Comparison of ENCODE assay signal across 13 cellular contexts in genomic region chr21:32426592-32427051, GRCh38. TPM values are rescaled to one million over a fixed set of nuclear protein-coding genes. Genes with fewer than 3 reads are reported as not detected.
A peak's percentile ranks its signal among the peaks of the same experiment; 100 is the strongest.
DNase-seq lines count a peak whose midpoint lies in the region; ATAC-seq and TF ChIP-seq lines count a peak whose summit lies in the region.
"Had no signal": no experiment of that assay in that cellular context is flagged by ENCODE, and none has a peak within 500 bp of the region (broad histone marks: within the 10 kb centered on the region; RNA-seq: fewer than 3 reads in every experiment).

No MANE protein-coding gene starts in this region.

- in situ Hi-C loops in HAP-1 (cut with MboI; ENCODE audit: low sequenced_read_pairs) = no loop called here

- no peak overlapping the region for H3K4me3 Mint-ChIP-seq in naive thymus-derived CD4-positive, alpha-beta T cell
- H3K4me3 Mint-ChIP-seq: activated T-helper 1 cell treated with anti-CD3 and anti-CD28 coated beads, Interleukin-12 subunit alpha, Interleukin-12 subunit beta, Interleukin-2, Interleukin-4 antibody, amounts not matched to agents 30 ng/mL and 10 ng/mL and 1 ng/mL, durations not matched to agents 14 hours and 24 hours and 36 hours had no signal

- H3K27me3 ChIP-seq in RWPE2 (ENCODE audit: insufficient read depth, poor library complexity, severe bottlenecking) = no peaks in the 10 kb centered on the region
- no peaks in the 10 kb centered on the region for H3K27me3 ChIP-seq in left lung
- no peaks in the 10 kb centered on the region for H3K27me3 ChIP-seq in naive thymus-derived CD4-positive, alpha-beta T cell (ENCODE audit: control insufficient read depth in 2 of 2, insufficient read depth in 2 of 2, low read length in 2 of 2)
- H3K27me3 ChIP-seq in HAP-1 (ENCODE audit: low read depth) = no peaks in the 10 kb centered on the region
- H3K27me3 ChIP-seq: colonic mucosa had no signal

- no peak overlapping the region for H3K4me3 ChIP-seq in RWPE2 (ENCODE audit: severe bottlenecking)
- H3K4me3 ChIP-seq in epithelial cell of esophagus (ENCODE audit: low read length) = no peak overlapping the region
- no peak overlapping the region for H3K4me3 ChIP-seq in left lung
- no peak overlapping the region for H3K4me3 ChIP-seq in naive thymus-derived CD4-positive, alpha-beta T cell (ENCODE audit: low read length)
- no peak overlapping the region for H3K4me3 ChIP-seq in HAP-1
- H3K4me3 ChIP-seq: colonic mucosa had no signal

- H3K36me3 ChIP-seq in RWPE2 (ENCODE audit: low read depth) (peaks cover 11% of the 10 kb centered on the region), left lung (peaks cover 0 to 3% of the 10 kb centered on the region in 2 donors), HAP-1 (replicated peaks) (no peaks in the 10 kb centered on the region)
- no peaks in the 10 kb centered on the region for H3K36me3 ChIP-seq in naive thymus-derived CD4-positive, alpha-beta T cell (ENCODE audit: control insufficient read depth in 2 of 3, insufficient read depth in 3 of 3, low read length in 3 of 3)
- H3K36me3 ChIP-seq: colonic mucosa had no signal

- H3K27me3 Mint-ChIP-seq in naive thymus-derived CD4-positive, alpha-beta T cell = no peaks in the 10 kb centered on the region

- H3K4me1 Mint-ChIP-seq in naive thymus-derived CD4-positive, alpha-beta T cell = peaks cover 0 to 3% (median 0%) of the 10 kb centered on the region in 7 donors

- no peak for TF ChIP-seq CTCF in RWPE2 (IDR thresholded peaks at IDR 0.05; ENCODE audit: poor library complexity, severe bottlenecking)
- TF ChIP-seq CTCF in epithelial cell of esophagus (IDR thresholded peaks at IDR 0.05; ENCODE audit: insufficient read depth, low read depth, low read length, missing control alignments) = no peak
- no peak for TF ChIP-seq CTCF in left lung (IDR thresholded peaks at IDR 0.05)

- intact Hi-C loops in left lung (cut with DNase I) = no loop called here
- intact Hi-C loops in naive thymus-derived CD4-positive, alpha-beta T cell (cut with micrococcal nuclease) = no loop called here

- H3K27ac ChIP-seq in RWPE2 (ENCODE audit: poor library complexity, severe bottlenecking) (peak overlapping the region; percentile 91), left lung (peak overlapping the region in 1 of 2 donors; percentile 4)
- no peak overlapping the region for H3K27ac ChIP-seq in naive thymus-derived CD4-positive, alpha-beta T cell (ENCODE audit: low read depth, low read length)
- H3K27ac ChIP-seq: colonic mucosa had no signal

- peaks cover 0 to 10% (median 4%) of the 10 kb centered on the region in 11 donors for H3K9me3 Mint-ChIP-seq in naive thymus-derived CD4-positive, alpha-beta T cell
- H3K9me3 Mint-ChIP-seq: activated T-helper 1 cell treated with anti-CD3 and anti-CD28 coated beads, Interleukin-12 subunit alpha, Interleukin-12 subunit beta, Interleukin-2, Interleukin-4 antibody, amounts not matched to agents 30 ng/mL and 10 ng/mL and 1 ng/mL, durations not matched to agents 14 hours and 24 hours and 36 hours had no signal

- POLR2A ChIA-PET in naive thymus-derived CD4-positive, alpha-beta T cell (lab: Charles Lee) = no interaction called here

- DNase-seq in A172 (ENCODE audit: low spot score) = peak; percentile 54
- no peak for DNase-seq in RWPE2 (ENCODE audit: low spot score)
- DNase-seq in epithelial cell of esophagus (ENCODE audit: low read depth) = peak; percentile 36
- no peak for DNase-seq in left lung
- DNase-seq in naive thymus-derived CD4-positive, alpha-beta T cell = no peak
- no peak for DNase-seq in LoVo (ENCODE audit: low spot score)
- no peak for DNase-seq in HAP-1 (ENCODE audit: low spot score in 2 of 2)
- DNase-seq: colonic mucosa; SHP77 treated with DMSO at 0.1 percent for 48 hours; stimulated activated CD8-positive, alpha-beta memory T cell treated with anti-CD3 and anti-CD28 coated beads, Interleukin-4, amount 100 ng/mL, for 48 hours had no signal

- CTCF ChIA-PET in naive thymus-derived CD4-positive, alpha-beta T cell (lab: Charles Lee) = no interaction called here

- H3K9me3 ChIP-seq in RWPE2 (ENCODE audit: severe bottlenecking) (no peaks in the 10 kb centered on the region), left lung (peaks cover 0 to under 1% of the 10 kb centered on the region in 2 donors), HAP-1 (no peaks in the 10 kb centered on the region)
- H3K9me3 ChIP-seq in naive thymus-derived CD4-positive, alpha-beta T cell (ENCODE audit: control insufficient read depth in 2 of 3, low read length in 3 of 3) = no peaks in the 10 kb centered on the region
- H3K9me3 ChIP-seq: colonic mucosa had no signal

- ATAC-seq in RWPE2 (ENCODE audit: low read depth) (peak; percentile 62), left lung (peak; percentile 52), HG03571 (IDR thresholded peaks at IDR 0.05; ENCODE audit: unreplicated experiment) (no peak)
- ATAC-seq in naive thymus-derived CD4-positive, alpha-beta T cell = no peak
- ATAC-seq: activated CD4-positive, CD25-positive, alpha-beta regulatory T cell treated with anti-CD3 and anti-CD28 coated beads, Interleukin-2, amount 50 U/mL, for 24 hours had no signal

- H3K27ac Mint-ChIP-seq in naive thymus-derived CD4-positive, alpha-beta T cell = no peak overlapping the region
- H3K27ac Mint-ChIP-seq: activated T-helper 1 cell treated with anti-CD3 and anti-CD28 coated beads, Interleukin-12 subunit alpha, Interleukin-12 subunit beta, Interleukin-2, Interleukin-4 antibody, amounts not matched to agents 30 ng/mL and 10 ng/mL and 1 ng/mL, durations not matched to agents 14 hours and 24 hours and 36 hours had no signal

- H3K4me1 ChIP-seq in RWPE2 (ENCODE audit: insufficient read depth, poor library complexity, severe bottlenecking) (peaks cover 52% of the 10 kb centered on the region), left lung (peaks cover 0 to 4% of the 10 kb centered on the region in 2 donors), HAP-1 (peaks cover 30% of the 10 kb centered on the region)
- no peaks in the 10 kb centered on the region for H3K4me1 ChIP-seq in naive thymus-derived CD4-positive, alpha-beta T cell (ENCODE audit: control insufficient read depth in 2 of 2, insufficient read depth in 2 of 2, low read length in 2 of 2)
- H3K4me1 ChIP-seq: colonic mucosa had no signal

- H3K36me3 Mint-ChIP-seq in naive thymus-derived CD4-positive, alpha-beta T cell = peaks cover 0 to 17% (median 8%) of the 10 kb centered on the region in 5 donors

RNA-seq across cellular contexts. Expression of gene EVA1C, which starts 14.1 kb away (rescaled TPM):
- total RNA-seq in A172 (2014; rRNA removed; shearing (Covaris generic)) = 1.1 and 2.5 TPM in 2 replicates
- total RNA-seq in left lung = 10 to 100 TPM; 21.8 to 29.8 TPM
- 10 to 100 TPM in 4 of 5 experiments, 1 to 10 TPM in 1; 2.6 to 16.3 (median 12.3) TPM for total RNA-seq in naive thymus-derived CD4-positive, alpha-beta T cell
- 10 to 100 TPM in 1 of 2 donors, 1 to 10 TPM in 1; 3.8 to 11.0 TPM for polyA plus RNA-seq in naive thymus-derived CD4-positive, alpha-beta T cell

RNA-seq across cellular contexts. Expression of gene URB1, which starts 33.8 kb away (rescaled TPM):
- total RNA-seq in A172 (2014; rRNA removed; shearing (Covaris generic)) = 16.7 and 20.9 TPM in 2 replicates
- 10 to 100 TPM; 13.7 to 15.7 TPM for total RNA-seq in left lung
- total RNA-seq in naive thymus-derived CD4-positive, alpha-beta T cell = 10 to 100 TPM; 14.5 to 20.6 (median 17.9) TPM
- polyA plus RNA-seq in naive thymus-derived CD4-positive, alpha-beta T cell = 1 to 10 TPM; 1.8 to 6.1 TPM

Comparison
In these comparisons a context has a peak if more than half of its experiments do, and no peak if none do; other contexts are left out.
1. DNase-seq: peak in A172 (single experiment) and epithelial cell of esophagus (single experiment); none in RWPE2 (single experiment), left lung (0 of 2), naive thymus-derived CD4-positive, alpha-beta T cell (0 of 9), LoVo (single experiment) and HAP-1 (0 of 2).
2. ATAC-seq: peak in RWPE2 (single experiment) and left lung (single experiment); none in naive thymus-derived CD4-positive, alpha-beta T cell (single experiment) and HG03571 (single experiment).